1 cellular context compared by ENCODE assay signal in genomic region chr11:62556872-62557631, GRCh38.
A peak's percentile ranks its signal among the peaks of the same experiment; 100 is the strongest.
TF ChIP-seq lines count a peak whose summit lies in the region.

No MANE protein-coding gene starts in this region.

TF ChIP-seq in GM12878, 131 proteins besides CTCF, POLR2A, EP300 and RAD21:
- peak; percentile 79 for TF ChIP-seq MTA3 (IDR thresholded peaks at IDR 0.05; ENCODE audit: borderline replicate concordance, low read length)
- peak; percentile 73; the same call in 1 of the 2 replicates for TF ChIP-seq RUNX3 (IDR thresholded peaks at IDR 0.05; ENCODE audit: low read length)
- peak; percentile 43; the same call in 1 of the 2 replicates for TF ChIP-seq CBFB (IDR thresholded peaks at IDR 0.05; ENCODE audit: low read depth)
- TF ChIP-seq ZBED1 (IDR thresholded peaks at IDR 0.05; ENCODE audit: borderline replicate concordance) = 0 out of 2 replicates have a peak, but pooled peaks have one; percentile 46
- peak in 1 of 2 experiments; percentile 18; a peak in 1 of 4 replicates for TF ChIP-seq BHLHE40 (IDR thresholded peaks at IDR 0.05; ENCODE audit: borderline replicate concordance in 1 of 2, low read depth in 2 of 2, low read length in 1 of 2)
- TF ChIP-seq ZNF217 (IDR thresholded peaks at IDR 0.05) = no peak
- 0 out of 2 replicates have a peak, but pooled peaks have one; percentile 3 for TF ChIP-seq MTA2 (IDR thresholded peaks at IDR 0.05; ENCODE audit: low read depth)
- TF ChIP-seq SMARCA5 (IDR thresholded peaks at IDR 0.05) = peak; percentile 38; the same call in 1 of the 2 replicates
- TF ChIP-seq ESRRA (IDR thresholded peaks at IDR 0.05; ENCODE audit: low read length) = no peak
- TF ChIP-seq SMAD1 (IDR thresholded peaks at IDR 0.05; ENCODE audit: low read depth, partially characterized antibody) = no peak
- TF ChIP-seq IKZF1 (conservative IDR thresholded peaks at IDR 0.05) = peak; percentile 9; the same call in 1 of the 2 replicates
- peak; percentile 43; the same call in 1 of the 2 replicates for TF ChIP-seq NFIC (IDR thresholded peaks at IDR 0.05; ENCODE audit: low read depth, low read length)
- TF ChIP-seq CBX5 (IDR thresholded peaks at IDR 0.05; ENCODE audit: low read depth) = no peak
- TF ChIP-seq MYC (IDR thresholded peaks at IDR 0.05; ENCODE audit: insufficient read depth, insufficient read length, insufficient replicate concordance, low read length, severe bottlenecking) = peak; percentile 35
- TF ChIP-seq, protein P1, sequence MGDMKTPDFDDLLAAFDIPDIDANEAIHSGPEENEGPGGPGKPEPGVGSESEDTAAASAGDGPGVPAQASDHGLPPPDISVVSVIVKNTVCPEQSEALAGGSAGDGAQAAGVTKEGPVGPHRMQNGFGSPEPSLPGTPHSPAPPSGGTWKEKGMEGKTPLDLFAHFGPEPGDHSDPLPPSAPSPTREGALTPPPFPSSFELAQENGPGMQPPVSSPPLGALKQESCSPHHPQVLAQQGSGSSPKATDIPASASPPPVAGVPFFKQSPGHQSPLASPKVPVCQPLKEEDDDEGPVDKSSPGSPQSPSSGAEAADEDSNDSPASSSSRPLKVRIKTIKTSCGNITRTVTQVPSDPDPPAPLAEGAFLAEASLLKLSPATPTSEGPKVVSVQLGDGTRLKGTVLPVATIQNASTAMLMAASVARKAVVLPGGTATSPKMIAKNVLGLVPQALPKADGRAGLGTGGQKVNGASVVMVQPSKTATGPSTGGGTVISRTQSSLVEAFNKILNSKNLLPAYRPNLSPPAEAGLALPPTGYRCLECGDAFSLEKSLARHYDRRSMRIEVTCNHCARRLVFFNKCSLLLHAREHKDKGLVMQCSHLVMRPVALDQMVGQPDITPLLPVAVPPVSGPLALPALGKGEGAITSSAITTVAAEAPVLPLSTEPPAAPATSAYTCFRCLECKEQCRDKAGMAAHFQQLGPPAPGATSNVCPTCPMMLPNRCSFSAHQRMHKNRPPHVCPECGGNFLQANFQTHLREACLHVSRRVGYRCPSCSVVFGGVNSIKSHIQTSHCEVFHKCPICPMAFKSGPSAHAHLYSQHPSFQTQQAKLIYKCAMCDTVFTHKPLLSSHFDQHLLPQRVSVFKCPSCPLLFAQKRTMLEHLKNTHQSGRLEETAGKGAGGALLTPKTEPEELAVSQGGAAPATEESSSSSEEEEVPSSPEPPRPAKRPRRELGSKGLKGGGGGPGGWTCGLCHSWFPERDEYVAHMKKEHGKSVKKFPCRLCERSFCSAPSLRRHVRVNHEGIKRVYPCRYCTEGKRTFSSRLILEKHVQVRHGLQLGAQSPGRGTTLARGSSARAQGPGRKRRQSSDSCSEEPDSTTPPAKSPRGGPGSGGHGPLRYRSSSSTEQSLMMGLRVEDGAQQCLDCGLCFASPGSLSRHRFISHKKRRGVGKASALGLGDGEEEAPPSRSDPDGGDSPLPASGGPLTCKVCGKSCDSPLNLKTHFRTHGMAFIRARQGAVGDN (IDR thresholded peaks at IDR 0.05) = 0 out of 2 replicates have a peak, but pooled peaks have one; percentile 7
- TF ChIP-seq BACH1 (IDR thresholded peaks at IDR 0.05; ENCODE audit: borderline replicate concordance) = 0 out of 2 replicates have a peak, but pooled peaks have one; percentile 19
- TF ChIP-seq, protein P2, sequence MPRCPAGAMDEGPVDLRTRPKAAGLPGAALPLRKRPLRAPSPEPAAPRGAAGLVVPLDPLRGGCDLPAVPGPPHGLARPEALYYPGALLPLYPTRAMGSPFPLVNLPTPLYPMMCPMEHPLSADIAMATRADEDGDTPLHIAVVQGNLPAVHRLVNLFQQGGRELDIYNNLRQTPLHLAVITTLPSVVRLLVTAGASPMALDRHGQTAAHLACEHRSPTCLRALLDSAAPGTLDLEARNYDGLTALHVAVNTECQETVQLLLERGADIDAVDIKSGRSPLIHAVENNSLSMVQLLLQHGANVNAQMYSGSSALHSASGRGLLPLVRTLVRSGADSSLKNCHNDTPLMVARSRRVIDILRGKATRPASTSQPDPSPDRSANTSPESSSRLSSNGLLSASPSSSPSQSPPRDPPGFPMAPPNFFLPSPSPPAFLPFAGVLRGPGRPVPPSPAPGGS (IDR thresholded peaks at IDR 0.05; ENCODE audit: borderline replicate concordance, insufficient read depth, low read depth, low read length, poor library complexity, severe bottlenecking) = peak; percentile 2
- peak; percentile 4 to 56; a peak in 2 of 4 replicates for TF ChIP-seq IKZF2 (IDR thresholded peaks at IDR 0.05)
- no peak; the same call in 1 of the 2 replicates for TF ChIP-seq JUNB (IDR thresholded peaks at IDR 0.05)
- peak; percentile 37; the same call in 1 of the 2 replicates for TF ChIP-seq EED (IDR thresholded peaks at IDR 0.05; ENCODE audit: low read depth)
- TF ChIP-seq, protein P3, sequence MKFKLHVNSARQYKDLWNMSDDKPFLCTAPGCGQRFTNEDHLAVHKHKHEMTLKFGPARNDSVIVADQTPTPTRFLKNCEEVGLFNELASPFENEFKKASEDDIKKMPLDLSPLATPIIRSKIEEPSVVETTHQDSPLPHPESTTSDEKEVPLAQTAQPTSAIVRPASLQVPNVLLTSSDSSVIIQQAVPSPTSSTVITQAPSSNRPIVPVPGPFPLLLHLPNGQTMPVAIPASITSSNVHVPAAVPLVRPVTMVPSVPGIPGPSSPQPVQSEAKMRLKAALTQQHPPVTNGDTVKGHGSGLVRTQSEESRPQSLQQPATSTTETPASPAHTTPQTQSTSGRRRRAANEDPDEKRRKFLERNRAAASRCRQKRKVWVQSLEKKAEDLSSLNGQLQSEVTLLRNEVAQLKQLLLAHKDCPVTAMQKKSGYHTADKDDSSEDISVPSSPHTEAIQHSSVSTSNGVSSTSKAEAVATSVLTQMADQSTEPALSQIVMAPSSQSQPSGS (IDR thresholded peaks at IDR 0.05; ENCODE audit: low read length) = peak; percentile 16; the same call in 1 of the 2 replicates
- TF ChIP-seq NR2F1 (conservative IDR thresholded peaks at IDR 0.05) = 0 out of 2 replicates have a peak, but pooled peaks have one; percentile 8
- no peak for TF ChIP-seq RCOR1 (conservative IDR thresholded peaks at IDR 0.05; ENCODE audit: low read depth, low read length)
- TF ChIP-seq NFXL1 (IDR thresholded peaks at IDR 0.05; ENCODE audit: borderline replicate concordance) = no peak
TF ChIP-seq in GM12878: peak in this region for 17.
